ENCODE assay signal across 8 cellular contexts in genomic region chr3:53348118-53348517, GRCh38. TPM values are rescaled to one million over a fixed set of nuclear protein-coding genes. Genes with fewer than 3 reads are reported as not detected.
DNase-seq lines count a peak whose midpoint lies in the region; ATAC-seq, FAIRE-seq and TF ChIP-seq lines count a peak whose summit lies in the region.
"Not testable (repeated sequence)": the region's sequence is repeated elsewhere in the genome, so short reads cannot be mapped to it uniquely, and the experiment has no call there.

No MANE protein-coding gene starts in this region.

- ATAC-seq in A549; RWPE2 (ENCODE audit: low read depth); activated naive CD4-positive, alpha-beta T cell treated with anti-CD3 and anti-CD28 coated beads, Interleukin-2, amount 50 U/mL, for 72 hours; naive thymus-derived CD8-positive, alpha-beta T cell: not testable (repeated sequence)

- H3K4me3 ChIP-seq in A549 (peak overlapping the region; percentile 96), H7 (ENCODE audit: insufficient read depth, low read depth, low read length) (peak overlapping the region; percentile 82), RWPE2 (ENCODE audit: severe bottlenecking) (peak overlapping the region; percentile 76), ectodermal cell (ENCODE audit: insufficient read depth, low read depth, low read length) (peak overlapping the region; percentile 70), iPS DF 6.9 (ENCODE audit: low read length) (peak overlapping the region; percentile 57; the same call in 1 of the 2 replicates)

- H3K9me3 Mint-ChIP-seq in activated naive CD4-positive, alpha-beta T cell treated with anti-CD3 and anti-CD28 coated beads, Interleukin-2, amount 50 U/mL, for 72 hours; naive thymus-derived CD8-positive, alpha-beta T cell: not testable (repeated sequence)

- H3K9me3 ChIP-seq in A549; RWPE2 (ENCODE audit: severe bottlenecking); ectodermal cell (ENCODE audit: control insufficient read depth, low read length); iPS DF 6.9 (ENCODE audit: control insufficient read depth, insufficient read depth, low read length): not testable (repeated sequence)

- H3K27me3 ChIP-seq in H7 (ENCODE audit: control insufficient read depth, insufficient read depth, low read length); RWPE2 (ENCODE audit: insufficient read depth, poor library complexity, severe bottlenecking); ectodermal cell (ENCODE audit: control insufficient read depth, insufficient read depth, low read length, poor library complexity, severe bottlenecking); iPS DF 6.9 (ENCODE audit: control insufficient read depth, insufficient read depth, low read length): not testable (repeated sequence)

- not testable (repeated sequence) for H3K27me3 Mint-ChIP-seq in naive thymus-derived CD8-positive, alpha-beta T cell

- not testable (repeated sequence) for DNase-seq in A549 (ENCODE audit: low read depth in 1 of 2, low spot score in 1 of 2); H7; RWPE2 (ENCODE audit: low spot score); activated naive CD4-positive, alpha-beta T cell treated with anti-CD3 and anti-CD28 coated beads, Interleukin-2, amount 50 U/mL, for 72 hours (ENCODE audit: low spot score in 2 of 2); iPS DF 6.9 (ENCODE audit: low read depth, low spot score); naive thymus-derived CD8-positive, alpha-beta T cell
- DNase-seq in stimulated activated CD4-positive, alpha-beta T cell treated with anti-CD3 and anti-CD28 coated beads, Interleukin-15, amount 100 ng/mL, for 24 hours, result peak; percentile 3

- CTCF ChIA-PET in A549 (lab: Yijun Ruan, JAX), result interaction anchor here (0.9 kb wide), 1 partner anchor 13 kb away, joined by 3 read pairs; no protein-coding TSS in a partner anchor

- peaks cover 16 to 18% of the 10 kb centered on the region in 2 donors for H3K36me3 Mint-ChIP-seq in activated naive CD4-positive, alpha-beta T cell treated with anti-CD3 and anti-CD28 coated beads, Interleukin-2, amount 50 U/mL, for 72 hours
- H3K36me3 Mint-ChIP-seq in naive thymus-derived CD8-positive, alpha-beta T cell, result peaks cover 0 to 17% (median 0%) of the 10 kb centered on the region in 3 donors

- H3K4me2 ChIP-seq in A549, result peak overlapping the region; percentile 95

- TF ChIP-seq CTCF in A549 (IDR thresholded peaks at IDR 0.05); RWPE2 (IDR thresholded peaks at IDR 0.05; ENCODE audit: poor library complexity, severe bottlenecking): not testable (repeated sequence)

- peak overlapping the region; percentile 99 to 100 for H3K27ac Mint-ChIP-seq in activated naive CD4-positive, alpha-beta T cell treated with anti-CD3 and anti-CD28 coated beads, Interleukin-2, amount 50 U/mL, for 72 hours
- peak overlapping the region; percentile 97 to 100 (median 99) for H3K27ac Mint-ChIP-seq in naive thymus-derived CD8-positive, alpha-beta T cell

- H3K4me1 Mint-ChIP-seq in naive thymus-derived CD8-positive, alpha-beta T cell, result peaks cover 14 to 39% (median 34%) of the 10 kb centered on the region in 4 donors

- H3K36me3 ChIP-seq in H7 (replicated peaks; ENCODE audit: control insufficient read depth, insufficient read depth, low read length); ectodermal cell (ENCODE audit: control insufficient read depth, insufficient read depth, low read length); iPS DF 6.9 (ENCODE audit: control insufficient read depth, insufficient read depth, low read length): not testable (repeated sequence)
- peaks cover 14% of the 10 kb centered on the region for H3K36me3 ChIP-seq in RWPE2 (ENCODE audit: low read depth)

- WGBS in A549 (ENCODE audit: missing lambda C conversion rate), result 77% methylated on average over 19 of the region's 19 CpGs
- WGBS in ectodermal cell, 2 experiments, result 87 to 88% methylated on average over 19 of the region's 19 CpGs
- no CpG with 5 or more reads among the region's 19 CpGs for WGBS in iPS DF 6.9 (ENCODE audit: insufficient coverage, insufficient read length)

- not testable (repeated sequence) for TF ChIP-seq RAD21 in A549 (conservative IDR thresholded peaks at IDR 0.05 in 1 of 2, IDR thresholded peaks at IDR 0.05 in 1 of 2)

- not testable (repeated sequence) for TF ChIP-seq POLR2A in A549 (IDR thresholded peaks at IDR 0.05; ENCODE audit: low read length)

- H3K27ac ChIP-seq in A549, result peak overlapping the region; percentile 98 to 99
- peak overlapping the region; percentile 43 for H3K27ac ChIP-seq in RWPE2 (ENCODE audit: poor library complexity, severe bottlenecking)
- not testable (repeated sequence) for H3K27ac ChIP-seq in ectodermal cell (ENCODE audit: insufficient read depth, low read depth, low read length, poor library complexity, severe bottlenecking); iPS DF 6.9 (ENCODE audit: low read length)

- POLR2A ChIA-PET in A549 (lab: Yijun Ruan, JAX), result interaction anchor here (1.0 to 1.4 kb wide), 5 partner anchors 31 to 362 kb away, joined by 4 to 8 read pairs (median 4); no protein-coding TSS in a partner anchor
- POLR2A ChIA-PET in naive thymus-derived CD8-positive, alpha-beta T cell (lab: Charles Lee), result interaction anchor here (0.8 to 2.1 kb wide), 11 partner anchors 9 to 577 kb away, joined by 3 to 20 read pairs (median 4); partner anchors contain the start of genes ACTR8, NEK4, SELENOK and TKT

- H3K4me1 ChIP-seq in A549, result peaks cover 31% of the 10 kb centered on the region; the same call in 2 of the 3 replicates
- H3K4me1 ChIP-seq in RWPE2 (ENCODE audit: insufficient read depth, poor library complexity, severe bottlenecking); ectodermal cell (ENCODE audit: control insufficient read depth, insufficient read depth, low read length); iPS DF 6.9 (ENCODE audit: control insufficient read depth, insufficient read depth, low read length): not testable (repeated sequence)

- not testable (repeated sequence) for TF ChIP-seq EP300 in A549 (IDR thresholded peaks at IDR 0.05)

- not testable (repeated sequence) for FAIRE-seq in A549 (lab: Jason Lieb, UNC)

- peak overlapping the region; percentile 95 to 100 (median 98) for H3K4me3 Mint-ChIP-seq in naive thymus-derived CD8-positive, alpha-beta T cell

RNA-seq across cellular contexts. Expression of gene DCP1A, which starts 0.8 kb away (rescaled TPM):
- polyA plus RNA-seq in A549 (2011; rRNA removed), result 27.4 and 28.8 TPM in 2 replicates
- 9.5 and 12.1 TPM in 2 replicates for polyA plus RNA-seq in A549 (2012; cell fraction: cytosol; rRNA removed)
- 10.6 and 11.5 TPM in 2 replicates for polyA plus RNA-seq in A549 (2012; cell fraction: nucleus; rRNA removed)
- polyA plus RNA-seq in A549 (2017; fragmentation: RNase III; extraction: RNeasy Plus Mini Kit Qiagen cat#74134 plus additional on column Dnase treatment), result 7.3 to 7.4 TPM (median 7.3 TPM) in 3 replicates
- 56.2 and 78.1 TPM in 2 replicates for polyA minus RNA-seq in A549 (2011; rRNA and poly(A)+ RNA removed)
- total RNA-seq in H7 (2014; rRNA removed; shearing (Covaris generic)), result 12.9 and 15.9 TPM in 2 replicates
- 10 to 100 TPM; 35.4 to 36.7 TPM for total RNA-seq in activated naive CD4-positive, alpha-beta T cell treated with anti-CD3 and anti-CD28 coated beads, Interleukin-2, amount 50 U/mL, for 72 hours
- 26.6 TPM for polyA plus RNA-seq in ectodermal cell (2013, experiment 1 of 4)
- polyA plus RNA-seq in ectodermal cell (2013, experiment 2 of 4), result 23.7 TPM
- 20.1 TPM for polyA plus RNA-seq in ectodermal cell (2013, experiment 3 of 4)
- 28.1 TPM for polyA plus RNA-seq in ectodermal cell (2013, experiment 4 of 4)
- 10 to 100 TPM; 36.4 to 44.4 TPM for total RNA-seq in naive thymus-derived CD8-positive, alpha-beta T cell
- 10 to 100 TPM; 68.5 to 80.5 (median 72.5) TPM for polyA plus RNA-seq in naive thymus-derived CD8-positive, alpha-beta T cell
